Comparison of ENCODE assay signal across 22 cellular contexts in the genomic region with DNA sequence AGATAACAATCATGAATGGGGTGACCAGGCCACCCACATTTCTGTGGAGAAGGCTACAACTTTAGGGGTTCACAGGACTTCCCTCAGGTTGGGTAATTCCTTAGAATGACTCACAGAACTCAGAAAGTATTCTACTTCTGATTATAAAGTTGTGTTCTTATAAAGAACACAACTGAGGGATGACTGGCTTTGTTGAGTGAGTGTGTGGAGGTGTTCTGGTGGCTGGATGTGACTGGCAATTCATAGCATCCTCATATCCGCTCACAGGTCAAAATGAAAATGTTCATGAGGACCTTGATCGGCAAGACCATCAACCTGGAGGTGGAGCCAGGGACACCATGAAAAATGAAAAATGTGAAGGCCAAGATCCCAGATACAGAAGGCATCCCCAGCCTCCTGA.
"Had no signal": no experiment of that assay in that cellular context is flagged by ENCODE, and none has a peak within 500 bp of the region (broad histone marks: within the 10 kb centered on the region; RNA-seq: fewer than 3 reads in every experiment).

No MANE protein-coding gene starts in this region.

- H3K4me3 Mint-ChIP-seq: activated naive CD4-positive, alpha-beta T cell treated with anti-CD3 and anti-CD28 coated beads, Interleukin-2, amount 50 U/mL, for 24 hours had no signal

- H3K27ac Mint-ChIP-seq: activated naive CD4-positive, alpha-beta T cell treated with anti-CD3 and anti-CD28 coated beads, Interleukin-2, amount 50 U/mL, for 24 hours had no signal

- ATAC-seq: Panc1 had no signal

- DNase-seq: activated CD4-positive, alpha-beta T cell treated with anti-CD3 and anti-CD28 coated beads, Interleukin-2, amount 50 U/mL, for 4 hours; activated CD8-positive, alpha-beta memory T cell treated with anti-CD3 and anti-CD28 coated beads, Interleukin-2, amount 50 U/mL, for 4 hours; brain microvascular endothelial cell; cerebellar nuclear complex; MG63; MV-4-11; NCI-H1092 treated with DMSO at 0.1 percent for 48 hours; NCI-H1417 treated with DMSO at 0.1 percent for 48 hours; NCI-H1694; NCI-H2029; NCI-H2107; NCI-H2171 treated with DMSO at 0.1 percent for 48 hours; NCI-H226; NCI-H510A; NCI-H526 treated with DMSO at 0.1 percent for 48 hours; NCI-H82; OCI-M1; Right ventricle myocardium superior; SJCRH30; SK-N-SH had no signal

- H3K27me3 Mint-ChIP-seq: activated naive CD4-positive, alpha-beta T cell treated with anti-CD3 and anti-CD28 coated beads, Interleukin-2, amount 50 U/mL, for 24 hours had no signal
